33 cellular contexts compared by ENCODE assay signal in the genomic region with DNA sequence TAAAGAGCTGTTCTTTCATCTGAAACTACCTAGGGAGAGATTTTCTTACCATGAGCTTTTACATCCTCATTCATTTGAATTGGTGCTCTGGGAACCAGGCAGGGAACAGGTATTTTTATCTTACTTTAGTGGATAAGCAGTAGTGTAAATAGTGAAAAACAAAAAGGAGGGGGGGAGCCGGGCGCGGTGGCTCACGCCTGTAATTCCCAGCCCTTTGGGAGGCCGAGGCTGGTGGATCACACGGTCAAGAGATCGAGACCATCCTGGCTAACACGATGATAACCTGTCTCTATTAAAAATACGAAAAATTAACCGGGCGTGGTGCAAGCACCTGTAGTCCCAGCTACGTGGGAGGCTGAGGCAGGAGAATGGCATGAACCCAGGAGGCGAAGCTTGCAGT. TPM values are rescaled to one million over a fixed set of nuclear protein-coding genes. Genes with fewer than 3 reads are reported as not detected.
"Had no signal": no experiment of that assay in that cellular context is flagged by ENCODE, and none has a peak within 500 bp of the region (broad histone marks: within the 10 kb centered on the region; RNA-seq: fewer than 3 reads in every experiment).

No MANE protein-coding gene starts in this region.

- H3K9me3 ChIP-seq: ascending aorta, heart left ventricle, left lung, right lobe of liver, tibial nerve had no signal

- H3K9me3 Mint-ChIP-seq: activated naive CD4-positive, alpha-beta T cell treated with anti-CD3 and anti-CD28 coated beads, Interleukin-2, amount 10 ng/mL, durations not matched to agents 7 days and 5 days; activated naive CD8-positive, alpha-beta T cell treated with anti-CD3 and anti-CD28 coated beads, Interleukin-2, amount 10 ng/mL, durations not matched to agents 7 days and 5 days; effector memory CD8-positive, alpha-beta T cell; naive B cell; T-helper 1 cell treated with Interleukin-12 subunit alpha and Interleukin-12 subunit beta and Interleukin-4 antibody, amounts not matched to agents 30 μg/mL and 1 μg/mL, for 36 hours had no signal

- H3K4me3 Mint-ChIP-seq: activated naive CD4-positive, alpha-beta T cell treated with anti-CD3 and anti-CD28 coated beads, Interleukin-2, amount 10 ng/mL, durations not matched to agents 7 days and 5 days; activated naive CD8-positive, alpha-beta T cell treated with anti-CD3 and anti-CD28 coated beads, Interleukin-2, amount 10 ng/mL, durations not matched to agents 7 days and 5 days; brain; effector memory CD8-positive, alpha-beta T cell; naive B cell; T-helper 1 cell treated with Interleukin-12 subunit alpha and Interleukin-12 subunit beta and Interleukin-4 antibody, amounts not matched to agents 30 μg/mL and 1 μg/mL, for 36 hours had no signal

- ATAC-seq: effector memory CD8-positive, alpha-beta T cell; heart left ventricle; left lung had no signal

- H3K4me3 ChIP-seq: ascending aorta, coronary artery, heart left ventricle, left lung, lung, right lobe of liver, tibial nerve had no signal

- H3K4me1 Mint-ChIP-seq: brain had no signal

- DNase-seq: activated CD4-positive, alpha-beta T cell treated with anti-CD3 and anti-CD28 coated beads for 4 hours; activated CD4-positive, alpha-beta T cell treated with anti-CD3 and anti-CD28 coated beads, Interleukin-2, amount 50 U/mL, for 4 hours; activated gamma-delta T cell; activated naive CD4-positive, alpha-beta T cell treated with anti-CD3 and anti-CD28 coated beads, Interleukin-2, amount 10 ng/mL, durations not matched to agents 7 days and 5 days; activated naive CD8-positive, alpha-beta T cell treated with anti-CD3 and anti-CD28 coated beads, Interleukin-2, amount 10 ng/mL, durations not matched to agents 7 days and 5 days; effector memory CD8-positive, alpha-beta T cell; heart left ventricle; kidney glomerular epithelial cell; left lung; naive B cell; posterior cingulate gyrus; right lobe of liver; stimulated activated CD4-positive, alpha-beta T cell treated with anti-CD3 and anti-CD28 coated beads, Interleukin-2, amount 100 ng/mL, for 48 hours; stimulated activated naive CD4-positive, alpha-beta T cell treated with Interleukin-2 at 50 U/mL for 16 hours; SW 1271; T-helper 9 cell had no signal

- H3K27ac Mint-ChIP-seq: activated naive CD4-positive, alpha-beta T cell treated with anti-CD3 and anti-CD28 coated beads, Interleukin-2, amount 10 ng/mL, durations not matched to agents 7 days and 5 days; activated naive CD8-positive, alpha-beta T cell treated with anti-CD3 and anti-CD28 coated beads, Interleukin-2, amount 10 ng/mL, durations not matched to agents 7 days and 5 days; effector memory CD8-positive, alpha-beta T cell had no signal

- H3K36me3 Mint-ChIP-seq: activated naive CD4-positive, alpha-beta T cell treated with anti-CD3 and anti-CD28 coated beads, Interleukin-2, amount 10 ng/mL, durations not matched to agents 7 days and 5 days; activated naive CD8-positive, alpha-beta T cell treated with anti-CD3 and anti-CD28 coated beads, Interleukin-2, amount 10 ng/mL, durations not matched to agents 7 days and 5 days; brain; naive B cell had no signal

- H3K36me3 ChIP-seq: ascending aorta, heart left ventricle, left lung, right lobe of liver, tibial nerve had no signal

- H3K27me3 ChIP-seq: ascending aorta had no signal

- H3K27ac ChIP-seq: ascending aorta, coronary artery, heart left ventricle, left lung, right lobe of liver, tibial nerve, VCaP had no signal

RNA-seq across cellular contexts. Expression of a gene that starts 41.0 kb away (rescaled TPM):
- total RNA-seq: activated naive CD8-positive, alpha-beta T cell treated with anti-CD3 and anti-CD28 coated beads, Interleukin-2, amount 10 ng/mL, durations not matched to agents 7 days and 5 days; ascending aorta; cardiac septum; cerebellum; endothelial cell of umbilical vein; fibroblast of lung; fibroblast of villous mesenchyme; heart left ventricle; left lung; lung; mesenteric fat pad; osteoblast; renal cortical epithelial cell; right lobe of liver; skeletal muscle tissue; temporal lobe; tibial nerve had no signal
- polyA plus RNA-seq: endothelial cell of umbilical vein, fibroblast of lung, heart left ventricle, lung had no signal

RNA-seq across cellular contexts. Expression of a gene that starts 55.1 kb away (rescaled TPM):
- total RNA-seq: cerebellum, temporal lobe had no signal

RNA-seq across cellular contexts. Expression of a gene that starts 59.8 kb away (rescaled TPM):
- total RNA-seq: ascending aorta, cardiac septum, fibroblast of lung, fibroblast of villous mesenchyme, osteoblast had no signal
- polyA plus RNA-seq: endothelial cell of umbilical vein, fibroblast of lung had no signal
